In genomic region chr5:86731319-86732117, GRCh38 we compare ENCODE assay signal across 5 cellular contexts.
A peak's percentile ranks its signal among the peaks of the same experiment; 100 is the strongest.
DNase-seq lines count a peak whose midpoint lies in the region; ATAC-seq, FAIRE-seq and TF ChIP-seq lines count a peak whose summit lies in the region.
"Not testable (repeated sequence)": the region's sequence is repeated elsewhere in the genome, so short reads cannot be mapped to it uniquely, and the experiment has no call there.

No MANE protein-coding gene starts in this region.

- intact Hi-C loops in PC-9 (cut with micrococcal nuclease; ENCODE audit: unreplicated experiment); K562 (cut with micrococcal nuclease): not testable (repeated sequence)

- H3K36me3 ChIP-seq in PC-9 (ENCODE audit: low read depth); K562 (ENCODE audit: control insufficient read depth, insufficient read depth, low read length): not testable (repeated sequence)

- peak overlapping the region; percentile 48 for H3K4me3 ChIP-seq in LNCaP clone FGC (ENCODE audit: low read depth, low read length)
- H3K4me3 ChIP-seq in PC-9 = peak overlapping the region; percentile 57
- H3K4me3 ChIP-seq in K562 = peak overlapping the region; percentile 29; the same call in 1 of the 2 replicates

- TF ChIP-seq CTCF in LNCaP clone FGC (IDR thresholded peaks at IDR 0.05; ENCODE audit: control insufficient read depth, extremely low read depth, insufficient read depth); PC-9 (conservative IDR thresholded peaks at IDR 0.05); K562 (IDR thresholded peaks at IDR 0.05 in 2 of 3, conservative IDR thresholded peaks at IDR 0.05 in 1 of 3; ENCODE audit: insufficient read depth in 2 of 3, low read depth in 1 of 3, low read length in 3 of 3): not testable (repeated sequence)

- H2AFZ ChIP-seq in PC-9 (peak overlapping the region; percentile 84), K562 (ENCODE audit: low read depth, low read length) (peak overlapping the region; percentile 80)

- not testable (repeated sequence) for TF ChIP-seq RAD21 in K562 (CRISPR knock-in tag; conservative IDR thresholded peaks at IDR 0.05 in 1 of 2, IDR thresholded peaks at IDR 0.05 in 1 of 2)

- H4K20me1 ChIP-seq in PC-9 (ENCODE audit: insufficient read depth); K562 (replicated peaks; ENCODE audit: control insufficient read depth, insufficient read depth, low read length): not testable (repeated sequence)

- not testable (repeated sequence) for H3K9ac ChIP-seq in K562 (ENCODE audit: insufficient read depth in 1 of 2, low read depth in 2 of 2, low read length in 2 of 2)

- TF ChIP-seq POLR2A in K562 (conservative IDR thresholded peaks at IDR 0.05) = not testable (repeated sequence)

- ATAC-seq in K562 = peak; percentile 56

- DNase-seq in DMS53 treated with DMSO at 0.1 percent for 48 hours (lab: John Stamatoyannopoulos, UW; ENCODE audit: unreplicated experiment) = peak; percentile 23
- DNase-seq in LNCaP clone FGC (ENCODE audit: low read depth) = not testable (repeated sequence)
- peak; percentile 0 for DNase-seq in NCI-H2029 (lab: John Stamatoyannopoulos, UW)
- DNase-seq in PC-9 = peak in 1 of 2 experiments; percentile 23
- peak in 1 of 4 experiments; percentile 2 for DNase-seq in K562 (ENCODE audit: extremely low read depth in 1 of 4, low spot score in 3 of 4)

- H3K4me1 ChIP-seq in PC-9 (replicated peaks; ENCODE audit: insufficient read depth); K562 (replicated peaks in 1 of 2; ENCODE audit: control insufficient read depth in 2 of 2, insufficient read depth in 2 of 2, low read length in 2 of 2): not testable (repeated sequence)

- FAIRE-seq in K562 (lab: Jason Lieb, UNC) = not testable (repeated sequence)

- H3K79me2 ChIP-seq in PC-9 (ENCODE audit: low read depth); K562 (ENCODE audit: control insufficient read depth, insufficient read depth, low read length): not testable (repeated sequence)

- not testable (repeated sequence) for BruUV-seq in PC-9 (replicated peaks; lab: Mats Ljungman, UMichigan); K562 (replicated peaks; lab: Mats Ljungman, UMichigan)

- POLR2A ChIA-PET in PC-9 (lab: Charles Lee; ENCODE audit: unreplicated experiment) = interaction anchor here (0.6 kb wide), 1 partner anchor 551 kb away, joined by 3 read pairs; no protein-coding TSS in a partner anchor
- POLR2A ChIA-PET in K562 (lab: Yijun Ruan, JAX) = not testable (repeated sequence)

- not testable (repeated sequence) for H3K9me2 ChIP-seq in PC-9 (ENCODE audit: insufficient read depth)

- CTCF ChIA-PET in PC-9 (lab: Charles Lee); K562 (lab: Yijun Ruan, JAX; ENCODE audit: low intra/inter-chr PET ratio): not testable (repeated sequence)

- TF ChIP-seq EP300 in K562 (IDR thresholded peaks at IDR 0.05; ENCODE audit: low read length) = not testable (repeated sequence)

- H3K27ac ChIP-seq in PC-9; K562 (ENCODE audit: extremely low read depth, low read depth, low read length): not testable (repeated sequence)

- not testable (repeated sequence) for H3K9me3 ChIP-seq in PC-9 (ENCODE audit: insufficient read depth, low read depth); K562 (replicated peaks; ENCODE audit: control insufficient read depth, insufficient read depth, low read depth, low read length)

- H3K4me2 ChIP-seq in PC-9 (peak overlapping the region; percentile 67), K562 (ENCODE audit: insufficient read depth, low read length) (peak overlapping the region; percentile 68)

- WGBS in K562 (ENCODE audit: insufficient coverage, low coverage, missing lambda C conversion rate) = under 1% methylated on average over 16 of the region's 20 CpGs

- not testable (repeated sequence) for H3K27me3 ChIP-seq in PC-9 (ENCODE audit: insufficient read depth, low read depth); K562 (ENCODE audit: control insufficient read depth in 2 of 2, insufficient read depth in 2 of 2, low read length in 2 of 2)

- H3K9me1 ChIP-seq in K562 (ENCODE audit: control insufficient read depth, insufficient read depth, low read length) = not testable (repeated sequence)

- not testable (repeated sequence) for H3F3A ChIP-seq in PC-9 (ENCODE audit: insufficient read depth, low read depth)

- in situ Hi-C loops in K562 (cut with MboI) = not testable (repeated sequence)

TF ChIP-seq in K562, 482 proteins besides CTCF, POLR2A, EP300 and RAD21:
- TF ChIP-seq FOXA3 (CRISPR knock-in tag; conservative IDR thresholded peaks at IDR 0.05 in 1 of 2, IDR thresholded peaks at IDR 0.05 in 1 of 2) = peak in 1 of 2 experiments; percentile 55; a peak in 1 of 4 replicates
- peak in 1 of 3 experiments; percentile 52 for TF ChIP-seq YY1 (IDR thresholded peaks at IDR 0.05; ENCODE audit: borderline replicate concordance in 1 of 3, control insufficient read depth in 1 of 3, extremely low read depth in 1 of 3, insufficient read depth in 3 of 3, insufficient read length in 1 of 3, insufficient replicate concordance in 2 of 3, low read depth in 1 of 3, low read length in 2 of 3)
